ENCODE assay signal across 1 cellular context in the genomic region with DNA sequence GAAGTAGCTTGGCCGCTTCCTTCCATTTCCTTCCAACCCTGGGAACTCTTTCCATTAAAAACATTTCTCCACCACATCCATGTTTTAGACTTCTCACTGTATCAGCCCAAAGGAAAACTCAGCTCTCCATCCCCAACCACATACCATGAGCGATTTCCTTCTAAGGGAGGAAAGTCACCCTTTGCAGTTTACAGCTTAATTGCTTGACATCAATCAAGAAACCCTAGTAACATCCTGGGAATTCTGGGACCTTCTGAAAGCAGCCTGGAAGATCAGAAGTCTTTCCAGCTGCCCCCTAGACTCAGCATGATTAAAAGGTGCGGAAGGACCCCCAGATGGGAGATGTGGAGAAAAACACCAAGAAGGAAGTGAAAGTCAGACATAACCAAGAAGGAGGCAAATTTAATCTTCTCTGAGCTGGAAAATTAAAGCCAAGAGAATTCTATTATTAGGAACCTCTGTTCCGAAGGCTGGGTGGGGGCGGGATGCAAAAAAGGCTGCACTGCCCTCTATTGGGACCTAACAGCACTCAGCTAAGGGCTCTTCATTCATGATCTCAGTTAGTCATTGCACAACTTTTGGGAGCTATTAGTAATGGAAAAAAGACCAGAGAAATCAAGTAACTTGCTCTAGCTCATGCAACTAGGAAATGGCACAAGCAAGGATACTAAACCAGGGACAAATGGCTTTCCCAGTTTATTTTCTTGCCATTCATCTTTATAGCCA.
TF ChIP-seq lines count a peak whose summit lies in the region.

No MANE protein-coding gene starts in this region.

TF ChIP-seq in HepG2, 621 proteins besides CTCF, POLR2A, EP300 and RAD21 (continued from another document and continues in another):
- TF ChIP-seq HNF1B (CRISPR knock-in tag; IDR thresholded peaks at IDR 0.05) (no peak), SOX13 (IDR thresholded peaks at IDR 0.05) (no peak), SOX13 (CRISPR knock-in tag; conservative IDR thresholded peaks at IDR 0.05 in 1 of 2, IDR thresholded peaks at IDR 0.05 in 1 of 2) (0 out of 4 replicates have a peak, but pooled peaks of 1 of the 2 experiments have one; percentile 7), ZBTB4 (CRISPR knock-in tag; IDR thresholded peaks at IDR 0.05; ENCODE audit: borderline replicate concordance) (no peak), CAMTA2 (CRISPR knock-in tag; IDR thresholded peaks at IDR 0.05; ENCODE audit: borderline replicate concordance) (no peak), STAG1 (CRISPR knock-in tag; IDR thresholded peaks at IDR 0.05) (peak; percentile 60), NKX3-1 (CRISPR knock-in tag; IDR thresholded peaks at IDR 0.05) (no peak), ZNF446 (CRISPR knock-in tag; IDR thresholded peaks at IDR 0.05) (no peak), CEBPB (IDR thresholded peaks at IDR 0.05; ENCODE audit: borderline replicate concordance, low read depth, low read length) (peak; percentile 95), ZNF3 (CRISPR knock-in tag; IDR thresholded peaks at IDR 0.05) (no peak), ZNF678 (CRISPR knock-in tag; IDR thresholded peaks at IDR 0.05) (no peak), ZNF546 (CRISPR knock-in tag; conservative IDR thresholded peaks at IDR 0.05) (no peak), ZNF296 (CRISPR knock-in tag; conservative IDR thresholded peaks at IDR 0.05) (no peak), ZSCAN5A (CRISPR knock-in tag; IDR thresholded peaks at IDR 0.05; ENCODE audit: borderline replicate concordance) (no peak), ZGPAT (CRISPR knock-in tag; IDR thresholded peaks at IDR 0.05) (no peak), BCL6 (CRISPR knock-in tag; IDR thresholded peaks at IDR 0.05) (0 out of 2 replicates have a peak, but pooled peaks have one; percentile 17), ISL2 (CRISPR knock-in tag; IDR thresholded peaks at IDR 0.05) (no peak), SMC3 (IDR thresholded peaks at IDR 0.05; ENCODE audit: low read length) (peak; percentile 48; the same call in 1 of the 2 replicates), FIP1L1 (IDR thresholded peaks at IDR 0.05; ENCODE audit: borderline replicate concordance, insufficient read depth, low read depth, low read length) (no peak), TSC22D2 (CRISPR knock-in tag; IDR thresholded peaks at IDR 0.05; ENCODE audit: borderline replicate concordance) (no peak), ZBTB3 (CRISPR knock-in tag; IDR thresholded peaks at IDR 0.05; ENCODE audit: borderline replicate concordance, low read depth) (no peak), ZNF660 (CRISPR knock-in tag; IDR thresholded peaks at IDR 0.05; ENCODE audit: borderline replicate concordance, low read depth) (no peak), YEATS2 (CRISPR knock-in tag; IDR thresholded peaks at IDR 0.05; ENCODE audit: borderline replicate concordance) (no peak), HOXA5 (CRISPR knock-in tag; IDR thresholded peaks at IDR 0.05) (no peak), CEBPG (CRISPR knock-in tag; IDR thresholded peaks at IDR 0.05) (peak; percentile 88), ZBTB39 (CRISPR knock-in tag; IDR thresholded peaks at IDR 0.05) (no peak)
- TF ChIP-seq, protein P1, sequence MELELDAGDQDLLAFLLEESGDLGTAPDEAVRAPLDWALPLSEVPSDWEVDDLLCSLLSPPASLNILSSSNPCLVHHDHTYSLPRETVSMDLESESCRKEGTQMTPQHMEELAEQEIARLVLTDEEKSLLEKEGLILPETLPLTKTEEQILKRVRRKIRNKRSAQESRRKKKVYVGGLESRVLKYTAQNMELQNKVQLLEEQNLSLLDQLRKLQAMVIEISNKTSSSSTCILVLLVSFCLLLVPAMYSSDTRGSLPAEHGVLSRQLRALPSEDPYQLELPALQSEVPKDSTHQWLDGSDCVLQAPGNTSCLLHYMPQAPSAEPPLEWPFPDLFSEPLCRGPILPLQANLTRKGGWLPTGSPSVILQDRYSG (CRISPR knock-in tag; IDR thresholded peaks at IDR 0.05), result no peak
- TF ChIP-seq, protein P2, sequence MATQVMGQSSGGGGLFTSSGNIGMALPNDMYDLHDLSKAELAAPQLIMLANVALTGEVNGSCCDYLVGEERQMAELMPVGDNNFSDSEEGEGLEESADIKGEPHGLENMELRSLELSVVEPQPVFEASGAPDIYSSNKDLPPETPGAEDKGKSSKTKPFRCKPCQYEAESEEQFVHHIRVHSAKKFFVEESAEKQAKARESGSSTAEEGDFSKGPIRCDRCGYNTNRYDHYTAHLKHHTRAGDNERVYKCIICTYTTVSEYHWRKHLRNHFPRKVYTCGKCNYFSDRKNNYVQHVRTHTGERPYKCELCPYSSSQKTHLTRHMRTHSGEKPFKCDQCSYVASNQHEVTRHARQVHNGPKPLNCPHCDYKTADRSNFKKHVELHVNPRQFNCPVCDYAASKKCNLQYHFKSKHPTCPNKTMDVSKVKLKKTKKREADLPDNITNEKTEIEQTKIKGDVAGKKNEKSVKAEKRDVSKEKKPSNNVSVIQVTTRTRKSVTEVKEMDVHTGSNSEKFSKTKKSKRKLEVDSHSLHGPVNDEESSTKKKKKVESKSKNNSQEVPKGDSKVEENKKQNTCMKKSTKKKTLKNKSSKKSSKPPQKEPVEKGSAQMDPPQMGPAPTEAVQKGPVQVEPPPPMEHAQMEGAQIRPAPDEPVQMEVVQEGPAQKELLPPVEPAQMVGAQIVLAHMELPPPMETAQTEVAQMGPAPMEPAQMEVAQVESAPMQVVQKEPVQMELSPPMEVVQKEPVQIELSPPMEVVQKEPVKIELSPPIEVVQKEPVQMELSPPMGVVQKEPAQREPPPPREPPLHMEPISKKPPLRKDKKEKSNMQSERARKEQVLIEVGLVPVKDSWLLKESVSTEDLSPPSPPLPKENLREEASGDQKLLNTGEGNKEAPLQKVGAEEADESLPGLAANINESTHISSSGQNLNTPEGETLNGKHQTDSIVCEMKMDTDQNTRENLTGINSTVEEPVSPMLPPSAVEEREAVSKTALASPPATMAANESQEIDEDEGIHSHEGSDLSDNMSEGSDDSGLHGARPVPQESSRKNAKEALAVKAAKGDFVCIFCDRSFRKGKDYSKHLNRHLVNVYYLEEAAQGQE (IDR thresholded peaks at IDR 0.05; ENCODE audit: borderline replicate concordance in 1 of 2, low read depth in 1 of 2, low read length in 2 of 2), result no peak
- TF ChIP-seq, protein P3, sequence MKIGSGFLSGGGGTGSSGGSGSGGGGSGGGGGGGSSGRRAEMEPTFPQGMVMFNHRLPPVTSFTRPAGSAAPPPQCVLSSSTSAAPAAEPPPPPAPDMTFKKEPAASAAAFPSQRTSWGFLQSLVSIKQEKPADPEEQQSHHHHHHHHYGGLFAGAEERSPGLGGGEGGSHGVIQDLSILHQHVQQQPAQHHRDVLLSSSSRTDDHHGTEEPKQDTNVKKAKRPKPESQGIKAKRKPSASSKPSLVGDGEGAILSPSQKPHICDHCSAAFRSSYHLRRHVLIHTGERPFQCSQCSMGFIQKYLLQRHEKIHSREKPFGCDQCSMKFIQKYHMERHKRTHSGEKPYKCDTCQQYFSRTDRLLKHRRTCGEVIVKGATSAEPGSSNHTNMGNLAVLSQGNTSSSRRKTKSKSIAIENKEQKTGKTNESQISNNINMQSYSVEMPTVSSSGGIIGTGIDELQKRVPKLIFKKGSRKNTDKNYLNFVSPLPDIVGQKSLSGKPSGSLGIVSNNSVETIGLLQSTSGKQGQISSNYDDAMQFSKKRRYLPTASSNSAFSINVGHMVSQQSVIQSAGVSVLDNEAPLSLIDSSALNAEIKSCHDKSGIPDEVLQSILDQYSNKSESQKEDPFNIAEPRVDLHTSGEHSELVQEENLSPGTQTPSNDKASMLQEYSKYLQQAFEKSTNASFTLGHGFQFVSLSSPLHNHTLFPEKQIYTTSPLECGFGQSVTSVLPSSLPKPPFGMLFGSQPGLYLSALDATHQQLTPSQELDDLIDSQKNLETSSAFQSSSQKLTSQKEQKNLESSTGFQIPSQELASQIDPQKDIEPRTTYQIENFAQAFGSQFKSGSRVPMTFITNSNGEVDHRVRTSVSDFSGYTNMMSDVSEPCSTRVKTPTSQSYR (CRISPR knock-in tag; IDR thresholded peaks at IDR 0.05; ENCODE audit: borderline replicate concordance), result no peak
- TF ChIP-seq, protein P4, sequence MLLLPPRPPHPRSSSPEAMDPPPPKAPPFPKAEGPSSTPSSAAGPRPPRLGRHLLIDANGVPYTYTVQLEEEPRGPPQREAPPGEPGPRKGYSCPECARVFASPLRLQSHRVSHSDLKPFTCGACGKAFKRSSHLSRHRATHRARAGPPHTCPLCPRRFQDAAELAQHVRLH (CRISPR knock-in tag; IDR thresholded peaks at IDR 0.05; ENCODE audit: borderline replicate concordance, low read depth), result no peak
- TF ChIP-seq, protein P5, sequence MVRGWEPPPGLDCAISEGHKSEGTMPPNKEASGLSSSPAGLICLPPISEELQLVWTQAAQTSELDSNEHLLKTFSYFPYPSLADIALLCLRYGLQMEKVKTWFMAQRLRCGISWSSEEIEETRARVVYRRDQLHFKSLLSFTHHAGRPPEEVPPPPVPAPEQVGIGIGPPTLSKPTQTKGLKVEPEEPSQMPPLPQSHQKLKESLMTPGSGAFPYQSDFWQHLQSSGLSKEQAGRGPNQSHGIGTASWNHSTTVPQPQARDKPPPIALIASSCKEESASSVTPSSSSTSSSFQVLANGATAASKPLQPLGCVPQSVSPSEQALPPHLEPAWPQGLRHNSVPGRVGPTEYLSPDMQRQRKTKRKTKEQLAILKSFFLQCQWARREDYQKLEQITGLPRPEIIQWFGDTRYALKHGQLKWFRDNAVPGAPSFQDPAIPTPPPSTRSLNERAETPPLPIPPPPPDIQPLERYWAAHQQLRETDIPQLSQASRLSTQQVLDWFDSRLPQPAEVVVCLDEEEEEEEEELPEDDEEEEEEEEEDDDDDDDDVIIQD (CRISPR knock-in tag; IDR thresholded peaks at IDR 0.05; ENCODE audit: low read depth), result no peak
- TF ChIP-seq, protein P6, sequence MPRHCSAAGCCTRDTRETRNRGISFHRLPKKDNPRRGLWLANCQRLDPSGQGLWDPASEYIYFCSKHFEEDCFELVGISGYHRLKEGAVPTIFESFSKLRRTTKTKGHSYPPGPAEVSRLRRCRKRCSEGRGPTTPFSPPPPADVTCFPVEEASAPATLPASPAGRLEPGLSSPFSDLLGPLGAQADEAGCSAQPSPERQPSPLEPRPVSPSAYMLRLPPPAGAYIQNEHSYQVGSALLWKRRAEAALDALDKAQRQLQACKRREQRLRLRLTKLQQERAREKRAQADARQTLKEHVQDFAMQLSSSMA (CRISPR knock-in tag; IDR thresholded peaks at IDR 0.05), result no peak
